8 cellular contexts compared by ENCODE assay signal in the genomic region with DNA sequence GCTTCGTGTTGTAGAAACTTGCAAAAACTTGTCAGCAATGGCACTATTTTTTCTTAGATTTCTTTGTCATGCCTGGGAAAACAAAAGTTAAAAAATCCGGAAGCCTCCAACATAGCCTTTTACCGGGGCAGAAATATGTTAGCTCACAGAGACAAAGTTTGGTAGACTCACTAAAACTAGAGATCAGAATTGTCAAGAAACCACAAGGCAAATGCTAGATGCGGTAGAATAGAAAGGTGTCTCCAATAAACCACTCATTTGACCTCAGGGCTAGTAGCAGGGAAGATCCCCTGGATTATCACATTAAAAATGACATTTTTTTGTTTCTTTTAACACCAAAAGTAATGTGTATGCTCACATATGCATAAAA. TPM values are rescaled to one million over a fixed set of nuclear protein-coding genes. Genes with fewer than 3 reads are reported as not detected.
A peak's percentile ranks its signal among the peaks of the same experiment; 100 is the strongest.
DNase-seq lines count a peak whose midpoint lies in the region; ATAC-seq, FAIRE-seq and TF ChIP-seq lines count a peak whose summit lies in the region.

No MANE protein-coding gene starts in this region.

- no TSS peak for BruUV-seq in OCI-LY7 (replicated peaks; lab: Mats Ljungman, UMichigan)

- peak overlapping the region; percentile 43 for H3K4me2 ChIP-seq in OCI-LY7 (ENCODE audit: low read length)

- CTCF ChIA-PET in OCI-LY7 (lab: Charles Lee; ENCODE audit: unreplicated experiment) (interaction anchor here (1.9 kb wide), 1 partner anchor 49 kb away, joined by 8 read pairs; no protein-coding TSS in a partner anchor), RWPE1 (lab: Yijun Ruan, JAX) (interaction anchor here (0.5 to 2.6 kb wide), 5 partner anchors 8 to 1275 kb away, joined by 4 to 11 read pairs (median 5); no protein-coding TSS in a partner anchor)

- H3K4me1 ChIP-seq in OCI-LY7 (ENCODE audit: insufficient read depth, low read length, poor library complexity, severe bottlenecking), result peaks cover 9% of the 10 kb centered on the region

- TF ChIP-seq CTCF in GM12875 (IDR thresholded peaks at IDR 0.05; ENCODE audit: borderline replicate concordance, insufficient read depth, low read depth, low read length) (no peak), OCI-LY7 (conservative IDR thresholded peaks at IDR 0.05; ENCODE audit: low read length) (no peak), epithelial cell of proximal tubule (conservative IDR thresholded peaks at IDR 0.05; ENCODE audit: low read depth, low read length) (no peak), RWPE1 (conservative IDR thresholded peaks at IDR 0.05; ENCODE audit: low read depth) (no peak)

- ATAC-seq in GM19455 (IDR thresholded peaks at IDR 0.05; ENCODE audit: unreplicated experiment) (no peak), GM21526 (IDR thresholded peaks at IDR 0.05; ENCODE audit: low FRiP score, unreplicated experiment) (no peak)

- no peaks in the 10 kb centered on the region for H3K36me3 ChIP-seq in OCI-LY7 (ENCODE audit: insufficient read depth, low read length)

- no peaks in the 10 kb centered on the region for H3K9me2 ChIP-seq in OCI-LY7 (ENCODE audit: insufficient read depth, low read length)

- TF ChIP-seq POLR2A in GM12891 (IDR thresholded peaks at IDR 0.05; ENCODE audit: low read depth, low read length), result no peak

- DNase-seq in OCI-LY7 (ENCODE audit: low spot score) (no peak), epithelial cell of proximal tubule (ENCODE audit: low read depth) (no peak), pons (ENCODE audit: low spot score) (peak; percentile 11), RWPE1 (ENCODE audit: low spot score) (no peak), GM12891 (ENCODE audit: insufficient read length, low spot score) (no peak)

- no peaks in the 10 kb centered on the region for H4K20me1 ChIP-seq in OCI-LY7 (ENCODE audit: insufficient read depth, low read length)

- 0 out of 2 replicates have a peak, but pooled peaks cover 4% of the 10 kb centered on the region for H3K9me3 ChIP-seq in OCI-LY7 (ENCODE audit: low read length)

- peak overlapping the region; percentile 60 for H3K4me3 ChIP-seq in GM12875 (ENCODE audit: low read depth, low read length)
- H3K4me3 ChIP-seq in OCI-LY7 (ENCODE audit: low read depth, low read length, poor library complexity, severe bottlenecking), result peak overlapping the region; percentile 40
- peak overlapping the region; percentile 69 for H3K4me3 ChIP-seq in epithelial cell of proximal tubule (ENCODE audit: low read depth, low read length)

- no peak for FAIRE-seq in GM12891 (lab: Jason Lieb, UNC)

- peak overlapping the region; percentile 35; the same call in 1 of the 2 replicates for H2AFZ ChIP-seq in OCI-LY7 (ENCODE audit: low read length)

- POLR2A ChIA-PET in OCI-LY7 (lab: Charles Lee) (interaction anchor here (0.6 to 1.5 kb wide), 4 partner anchors 9 to 242 kb away, joined by 3 to 7 read pairs (median 4); no protein-coding TSS in a partner anchor), RWPE1 (lab: Yijun Ruan, JAX; ENCODE audit: low non-redundant PET) (no interaction called here)

- H3K79me2 ChIP-seq in OCI-LY7 (ENCODE audit: insufficient read depth, low read depth, low read length), result no peaks in the 10 kb centered on the region

- H3K27ac ChIP-seq in OCI-LY7 (ENCODE audit: low read depth, low read length, poor library complexity, severe bottlenecking) (no peak overlapping the region), RWPE1 (no peak overlapping the region)

- intact Hi-C loops in OCI-LY7 (cut with micrococcal nuclease; ENCODE audit: unreplicated experiment), result loop anchor here (1.0 kb wide), 1 partner anchor 49 kb away; no protein-coding TSS in a partner anchor

TF ChIP-seq in GM12891, 5 proteins besides CTCF, POLR2A, EP300 and RAD21:
- TF ChIP-seq POU2F2 (IDR thresholded peaks at IDR 0.05; ENCODE audit: low read depth, low read length), result no peak
- no peak for TF ChIP-seq SPI1 (IDR thresholded peaks at IDR 0.05; ENCODE audit: low read depth, low read length)
- TF ChIP-seq POLR2AphosphoS5 (IDR thresholded peaks at IDR 0.05; ENCODE audit: low read depth, low read length), result no peak
- TF ChIP-seq PAX5 (IDR thresholded peaks at IDR 0.05; ENCODE audit: insufficient read depth, low read length, severe bottlenecking), result no peak
- no peak for TF ChIP-seq TAF1 (IDR thresholded peaks at IDR 0.05; ENCODE audit: low read depth, low read length)

RNA-seq across cellular contexts. Expression of a gene that starts 0.4 kb away (rescaled TPM):
- 0.46 and 1.2 TPM in 2 replicates for total RNA-seq in OCI-LY7 (2014; rRNA removed; shearing (Covaris generic))
- total RNA-seq in OCI-LY7 (2022) (0.42 and 0.51 TPM in 2 replicates), epithelial cell of proximal tubule (1.1 and 3.8 TPM in 2 replicates)
- 3.9 TPM for polyA plus RNA-seq in GM12891 (2012; ENCODE audit: low read depth, missing spikeins)
